Comparison of ENCODE assay signal across 13 cellular contexts in the genomic region with DNA sequence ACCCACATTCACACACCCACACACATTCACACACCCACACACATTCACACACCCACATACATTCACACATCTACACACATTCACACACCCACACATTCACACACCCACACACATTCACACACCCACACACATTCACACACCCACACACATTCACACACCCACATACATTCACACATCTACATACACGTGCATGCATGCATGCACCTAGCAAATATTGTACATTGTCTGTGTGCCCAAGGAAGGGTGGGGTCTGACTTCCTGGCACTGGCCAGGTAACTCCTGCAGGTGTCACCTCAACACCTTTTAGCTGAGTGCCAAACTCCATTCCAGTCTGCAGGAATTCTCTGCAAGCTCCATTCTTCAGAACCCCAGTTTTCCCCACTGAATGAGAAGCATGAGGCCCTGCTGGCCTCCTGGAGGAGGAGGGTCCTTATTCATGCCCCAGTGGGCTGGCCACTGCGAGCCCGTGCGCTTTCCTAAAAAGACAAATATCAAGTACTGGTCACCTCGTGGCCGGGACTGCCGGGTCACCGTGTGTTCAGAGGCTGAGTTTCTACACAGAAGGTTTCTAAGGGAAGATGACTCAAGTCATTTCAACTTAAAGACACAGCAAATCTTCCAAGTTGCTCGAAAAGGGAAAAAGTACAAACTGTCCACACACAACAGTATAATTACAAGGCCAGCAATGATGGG.
DNase-seq lines count a peak whose midpoint lies in the region; ATAC-seq, FAIRE-seq and TF ChIP-seq lines count a peak whose summit lies in the region.
"Had no signal": no experiment of that assay in that cellular context is flagged by ENCODE, and none has a peak within 500 bp of the region (broad histone marks: within the 10 kb centered on the region; RNA-seq: fewer than 3 reads in every experiment).

No MANE protein-coding gene starts in this region.

- H3K27ac ChIP-seq in CD4-positive, alpha-beta memory T cell (ENCODE audit: low read depth, low read length): no peak overlapping the region
- no peak overlapping the region for H3K27ac ChIP-seq in GM23248
- H3K27ac ChIP-seq in HepG2 (ENCODE audit: extremely low read length, insufficient read depth, low read length): no peak overlapping the region

- TF ChIP-seq RAD21 in HepG2 (CRISPR knock-in tag; IDR thresholded peaks at IDR 0.05): no peak

- no peaks in the 10 kb centered on the region for H4K20me1 ChIP-seq in GM23248 (ENCODE audit: insufficient read depth)
- peaks cover 61% of the 10 kb centered on the region for H4K20me1 ChIP-seq in HepG2 (ENCODE audit: insufficient read depth, low read length)

- CTCF ChIA-PET in CD4-positive, alpha-beta memory T cell (lab: Charles Lee; ENCODE audit: partially characterized antibody): interaction anchor here (0.9 to 11.6 kb wide), 6 partner anchors 27 to 874 kb away, joined by 3 to 196 read pairs (median 3); no protein-coding TSS in a partner anchor
- CTCF ChIA-PET in HepG2 (lab: Yijun Ruan, JAX; ENCODE audit: low intra/inter-chr PET ratio, low total read pairs): no interaction called here

- DNase-seq in CD4-positive, alpha-beta memory T cell: no peak
- peak; percentile 22 for DNase-seq in GM23248
- peak; percentile 40 for DNase-seq in activated T-cell treated with anti-CD3 and anti-CD28 coated beads, Interleukin-2, amount 50 U/mL, for 4 hours
- no peak for DNase-seq in HepG2 (ENCODE audit: low spot score)
- no peak for DNase-seq in NCI-H345 treated with DMSO at 0.1 percent for 48 hours (lab: John Stamatoyannopoulos, UW; ENCODE audit: unreplicated experiment)
- DNase-seq in D341Med (ENCODE audit: low spot score): no peak
- no peak for DNase-seq in stimulated activated naive CD4-positive, alpha-beta T cell treated with Interleukin-2 at 50 U/mL for 16 hours (lab: John Stamatoyannopoulos, UW)
- DNase-seq: KBM-7, NCI-H446 had no signal

- H3K9me3 ChIP-seq in CD4-positive, alpha-beta memory T cell (ENCODE audit: control insufficient read depth in 1 of 2, low read length in 2 of 2): no peaks in the 10 kb centered on the region
- no peaks in the 10 kb centered on the region for H3K9me3 ChIP-seq in GM23248 (ENCODE audit: low read depth)
- no peaks in the 10 kb centered on the region for H3K9me3 ChIP-seq in HepG2 (ENCODE audit: low read length)
- H3K9me3 ChIP-seq: breast epithelium, tibial artery had no signal

- H2AFZ ChIP-seq in GM23248 (no peak overlapping the region), HepG2 (ENCODE audit: low read length) (no peak overlapping the region)

- no TSS peak for BruUV-seq in HepG2 (replicated peaks; lab: Mats Ljungman, UMichigan)

- no peak for ATAC-seq in activated T-cell treated with anti-CD3 and anti-CD28 coated beads, Interleukin-2, amount 50 U/mL, for 4 hours
- no peak for ATAC-seq in HepG2
- no peak for ATAC-seq in stimulated activated memory B cell treated with anti-CD40 and anti-IgM and Interleukin-4, amounts not matched to agents 10 μg/mL and 1 μg/mL and 100 μg/mL, for 72 hours

- no peak overlapping the region for H3K4me2 ChIP-seq in GM23248 (ENCODE audit: unreplicated experiment)
- no peak overlapping the region for H3K4me2 ChIP-seq in HepG2 (ENCODE audit: low read depth, low read length)

- TF ChIP-seq EP300 in HepG2 (IDR thresholded peaks at IDR 0.05; ENCODE audit: low read depth in 2 of 2, low read length in 2 of 2): no peak
- no peak for TF ChIP-seq EP300 in HepG2 (CRISPR knock-in tag; IDR thresholded peaks at IDR 0.05; ENCODE audit: borderline replicate concordance)

- intact Hi-C loops in CD4-positive, alpha-beta memory T cell (cut with micrococcal nuclease): loop anchor here (5.0 to 10.0 kb wide), 4 partner anchors 113 to 753 kb away; no protein-coding TSS in a partner anchor
- intact Hi-C loops in HepG2 (cut with micrococcal nuclease; ENCODE audit: unreplicated experiment): no loop called here

- FAIRE-seq in HepG2 (lab: Jason Lieb, UNC): no peak
- FAIRE-seq: islet of Langerhans had no signal

- H3K36me3 Mint-ChIP-seq in CD4-positive, alpha-beta memory T cell: peaks cover 3 to 11% of the 10 kb centered on the region in 2 donors
- H3K36me3 Mint-ChIP-seq in activated T-cell treated with anti-CD3 and anti-CD28 coated beads, Interleukin-2, amount 50 U/mL, for 4 hours (ENCODE audit: insufficient read depth): peaks cover 8% of the 10 kb centered on the region
- peaks cover 6% of the 10 kb centered on the region for H3K36me3 Mint-ChIP-seq in stimulated activated memory B cell treated with anti-CD40 and anti-IgM and Interleukin-4, amounts not matched to agents 10 μg/mL and 1 μg/mL and 100 μg/mL, for 72 hours

- H3K4me1 ChIP-seq in CD4-positive, alpha-beta memory T cell (ENCODE audit: insufficient read depth, low read length): peaks cover 77% of the 10 kb centered on the region
- H3K4me1 ChIP-seq in GM23248 (ENCODE audit: insufficient read depth) (peaks cover 36% of the 10 kb centered on the region), HepG2 (ENCODE audit: insufficient read depth, low read length) (peaks cover 60% of the 10 kb centered on the region)

- in situ Hi-C loops in GM23248 (cut with MboI) (no loop called here), HepG2 (cut with HindIII; ENCODE audit: extremely low pct_ligation_motif_present, low pct_unique_long_range_greater_than_20kb) (no loop called here)

- H3K9ac ChIP-seq in GM23248 (no peak overlapping the region), HepG2 (ENCODE audit: insufficient read depth, low read depth, low read length) (no peak overlapping the region)

- peak overlapping the region in 6 of 8 donors; percentile 6 to 98 (median 42) for H3K4me3 Mint-ChIP-seq in CD4-positive, alpha-beta memory T cell
- H3K4me3 Mint-ChIP-seq in activated T-cell treated with anti-CD3 and anti-CD28 coated beads, Interleukin-2, amount 50 U/mL, for 4 hours: peak overlapping the region; percentile 19
- H3K4me3 Mint-ChIP-seq in stimulated activated memory B cell treated with anti-CD40 and anti-IgM and Interleukin-4, amounts not matched to agents 10 μg/mL and 1 μg/mL and 100 μg/mL, for 72 hours: no peak overlapping the region

- no peak overlapping the region for H3K4me3 ChIP-seq in CD4-positive, alpha-beta memory T cell (ENCODE audit: low read length in 2 of 2)
- H3K4me3 ChIP-seq in GM23248 (no peak overlapping the region), HepG2 (replicated peaks in 1 of 3; ENCODE audit: insufficient read depth in 1 of 3, low read depth in 2 of 3, low read length in 3 of 3) (no peak overlapping the region)
- H3K4me3 ChIP-seq: breast epithelium, tibial artery had no signal

- H3K27me3 Mint-ChIP-seq in CD4-positive, alpha-beta memory T cell: no peaks in the 10 kb centered on the region
- no peaks in the 10 kb centered on the region for H3K27me3 Mint-ChIP-seq in activated T-cell treated with anti-CD3 and anti-CD28 coated beads, Interleukin-2, amount 50 U/mL, for 4 hours (ENCODE audit: low read depth)
- peaks cover 83% of the 10 kb centered on the region for H3K27me3 Mint-ChIP-seq in stimulated activated memory B cell treated with anti-CD40 and anti-IgM and Interleukin-4, amounts not matched to agents 10 μg/mL and 1 μg/mL and 100 μg/mL, for 72 hours

- no peaks in the 10 kb centered on the region for H3K9me2 ChIP-seq in GM23248 (ENCODE audit: insufficient read depth)

- peaks cover 0 to 3% (median 0%) of the 10 kb centered on the region in 8 donors for H3K9me3 Mint-ChIP-seq in CD4-positive, alpha-beta memory T cell
- no peaks in the 10 kb centered on the region for H3K9me3 Mint-ChIP-seq in activated T-cell treated with anti-CD3 and anti-CD28 coated beads, Interleukin-2, amount 50 U/mL, for 4 hours
- no peaks in the 10 kb centered on the region for H3K9me3 Mint-ChIP-seq in stimulated activated memory B cell treated with anti-CD40 and anti-IgM and Interleukin-4, amounts not matched to agents 10 μg/mL and 1 μg/mL and 100 μg/mL, for 72 hours

- peak overlapping the region; percentile 67 to 100 (median 95) for H3K27ac Mint-ChIP-seq in CD4-positive, alpha-beta memory T cell
- no peak overlapping the region for H3K27ac Mint-ChIP-seq in stimulated activated memory B cell treated with anti-CD40 and anti-IgM and Interleukin-4, amounts not matched to agents 10 μg/mL and 1 μg/mL and 100 μg/mL, for 72 hours

- peak; percentile 45 for TF ChIP-seq CTCF in HepG2 (CRISPR knock-in tag; IDR thresholded peaks at IDR 0.05)

- 83 to 90% methylated on average over 9 of the region's 9 CpGs for WGBS in GM23248 (ENCODE audit: low coverage in 1 of 2, low lambda C conversion rate in 2 of 2, missing lambda C conversion rate in 2 of 2), 2 experiments
- WGBS in HepG2 (ENCODE audit: low lambda C conversion rate): 92% methylated on average over 9 of the region's 9 CpGs

- H3K36me3 ChIP-seq in CD4-positive, alpha-beta memory T cell (ENCODE audit: insufficient read depth, low read length): no peaks in the 10 kb centered on the region
- H3K36me3 ChIP-seq in GM23248 (ENCODE audit: low read depth) (no peaks in the 10 kb centered on the region), HepG2 (replicated peaks in 1 of 2; ENCODE audit: control insufficient read depth in 1 of 2, insufficient read depth in 2 of 2, low read length in 2 of 2) (no peaks in the 10 kb centered on the region; a peak in 1 of 5 replicates)
- H3K36me3 ChIP-seq: breast epithelium, tibial artery had no signal

- H3K79me2 ChIP-seq in GM23248 (ENCODE audit: insufficient read depth): peaks cover 63% of the 10 kb centered on the region
- H3K79me2 ChIP-seq in HepG2 (ENCODE audit: insufficient read depth, low read length): peaks cover 46% of the 10 kb centered on the region

- POLR2A ChIA-PET in CD4-positive, alpha-beta memory T cell (lab: Charles Lee; ENCODE audit: partially characterized antibody): interaction anchor here (1.0 to 6.2 kb wide), 7 partner anchors 19 to 614 kb away, joined by 3 to 109 read pairs (median 14); a partner anchor contains a TSS
- POLR2A ChIA-PET in HepG2 (lab: Yijun Ruan, JAX): interaction anchor here (2.1 kb wide), 1 partner anchor 9 kb away, joined by 5 read pairs; no protein-coding TSS in a partner anchor

- peaks cover 52 to 89% (median 72%) of the 10 kb centered on the region in 4 donors for H3K4me1 Mint-ChIP-seq in CD4-positive, alpha-beta memory T cell
- peaks cover 88% of the 10 kb centered on the region for H3K4me1 Mint-ChIP-seq in activated T-cell treated with anti-CD3 and anti-CD28 coated beads, Interleukin-2, amount 50 U/mL, for 4 hours (ENCODE audit: low read depth)
- peaks cover 64% of the 10 kb centered on the region for H3K4me1 Mint-ChIP-seq in stimulated activated memory B cell treated with anti-CD40 and anti-IgM and Interleukin-4, amounts not matched to agents 10 μg/mL and 1 μg/mL and 100 μg/mL, for 72 hours

- TF ChIP-seq POLR2A in HepG2 (IDR thresholded peaks at IDR 0.05; ENCODE audit: insufficient read depth in 1 of 2, low read depth in 2 of 2, low read length in 2 of 2): no peak

- H3K27me3 ChIP-seq in CD4-positive, alpha-beta memory T cell (ENCODE audit: insufficient read depth, low read length): no peaks in the 10 kb centered on the region
- no peaks in the 10 kb centered on the region for H3K27me3 ChIP-seq in GM23248 (replicated peaks; ENCODE audit: insufficient read depth)
- no peaks in the 10 kb centered on the region for H3K27me3 ChIP-seq in HepG2 (ENCODE audit: control insufficient read depth in 1 of 2, insufficient read depth in 2 of 2, low read length in 2 of 2)
- H3K27me3 ChIP-seq: breast epithelium, tibial artery had no signal

- H3F3A ChIP-seq in GM23248 (ENCODE audit: insufficient read depth): peaks cover 16% of the 10 kb centered on the region

TF ChIP-seq in HepG2, 621 proteins besides CTCF, POLR2A, EP300 and RAD21 (continues in another document):
- TF ChIP-seq NFYC (CRISPR knock-in tag; IDR thresholded peaks at IDR 0.05): no peak

Comparison
In these comparisons a context has a peak if more than half of its experiments do, and no peak if none do; other contexts are left out.
1. DNase-seq: peak in GM23248 (single experiment) and activated T-cell treated with anti-CD3 and anti-CD28 coated beads, Interleukin-2, amount 50 U/mL, for 4 hours (single experiment); none in CD4-positive, alpha-beta memory T cell (0 of 5), HepG2 (single experiment), NCI-H345 treated with DMSO at 0.1 percent for 48 hours (single experiment), D341Med (single experiment) and stimulated activated naive CD4-positive, alpha-beta T cell treated with Interleukin-2 at 50 U/mL for 16 hours (single experiment).